Comparison of ENCODE assay signal across 26 cellular contexts in genomic region chr11:19290356-19290755, GRCh38. TPM values are rescaled to one million over a fixed set of nuclear protein-coding genes. Genes with fewer than 3 reads are reported as not detected.
A peak's percentile ranks its signal among the peaks of the same experiment; 100 is the strongest.
DNase-seq lines count a peak whose midpoint lies in the region; ATAC-seq, FAIRE-seq and TF ChIP-seq lines count a peak whose summit lies in the region.
"Had no signal": no experiment of that assay in that cellular context is flagged by ENCODE, and none has a peak within 500 bp of the region (broad histone marks: within the 10 kb centered on the region; RNA-seq: fewer than 3 reads in every experiment).

No MANE protein-coding gene starts in this region.

- TF ChIP-seq RAD21 in IMR-90 (IDR thresholded peaks at IDR 0.05; ENCODE audit: low read length): no peak

- no peak for FAIRE-seq in bronchial epithelial cell (lab: Jason Lieb, UNC)
- FAIRE-seq: A204.1, H54, HTR-8/SVneo had no signal

- H3K14ac ChIP-seq in IMR-90 (replicated peaks; ENCODE audit: low read depth, low read length) (no peak overlapping the region), neuronal stem cell (ENCODE audit: low read length) (no peak overlapping the region)

- POLR2A ChIA-PET in IMR-90 (lab: Charles Lee; ENCODE audit: unreplicated experiment): no interaction called here

- H2AK5ac ChIP-seq in IMR-90 (ENCODE audit: low read depth, low read length) (no peak overlapping the region), neuronal stem cell (ENCODE audit: low read depth, low read length) (no peak overlapping the region)

- in situ Hi-C loops in IMR-90 (cut with MboI; ENCODE audit: low sequenced_read_pairs): no loop called here

- DNase-seq in EL (peak; percentile 8), IMR-90 (no peak), bronchial epithelial cell (ENCODE audit: low read depth) (peak; percentile 20), neuronal stem cell (ENCODE audit: low spot score) (no peak), left cardiac atrium (no peak)
- no peak for DNase-seq in stimulated activated CD4-positive, alpha-beta T cell treated with anti-CD3 and anti-CD28 coated beads, Interleukin-2, amount 100 ng/mL, for 48 hours
- DNase-seq: BE2C; CD4-positive, CD25-positive, alpha-beta regulatory T cell; COR-L47; DMS 273 treated with DMSO at 0.1 percent for 48 hours; DND-41; GF-D8; HFFc6; Karpas-422; MM.1S; NCI-H1417 treated with DMSO at 0.1 percent for 48 hours; NCI-H1930; NCI-H345; NCI-H524 treated with DMSO at 0.1 percent for 48 hours had no signal

- dilution Hi-C loops in IMR-90 (cut with HindIII; ENCODE audit: low sequenced_read_pairs, unreplicated experiment): no loop called here

- no peak for TF ChIP-seq POLR2A in IMR-90 (IDR thresholded peaks at IDR 0.05; ENCODE audit: low read depth, low read length)

- H4K8ac ChIP-seq in IMR-90 (ENCODE audit: low read depth in 2 of 2, low read length in 2 of 2): no peak overlapping the region
- no peak overlapping the region for H4K8ac ChIP-seq in neuronal stem cell (ENCODE audit: low read depth, low read length)

- CTCF ChIA-PET in IMR-90 (lab: Yijun Ruan, JAX): no interaction called here

- intact Hi-C loops in IMR-90 (cut with micrococcal nuclease): no loop called here
- intact Hi-C loops in left cardiac atrium (cut with DNase I): no loop called here

- H2BK120ac ChIP-seq in IMR-90 (ENCODE audit: low read depth, low read length): no peak overlapping the region
- H2BK120ac ChIP-seq in neuronal stem cell (ENCODE audit: low read depth, low read length): no peak overlapping the region

- H3K9me3 ChIP-seq in IMR-90 (ENCODE audit: control insufficient read depth, insufficient read depth, low read length) (no peaks in the 10 kb centered on the region), neuronal stem cell (replicated peaks in 1 of 2; ENCODE audit: control insufficient read depth in 2 of 2, insufficient read depth in 1 of 2, low read depth in 1 of 2, low read length in 2 of 2) (no peaks in the 10 kb centered on the region)
- H3K9me3 ChIP-seq: BE2C had no signal

- H3K4ac ChIP-seq in IMR-90 (ENCODE audit: low read depth, low read length) (no peak overlapping the region), neuronal stem cell (ENCODE audit: low read length) (no peak overlapping the region)

- H2BK15ac ChIP-seq in IMR-90 (ENCODE audit: low read depth, low read length) (no peak overlapping the region), neuronal stem cell (ENCODE audit: low read length) (no peak overlapping the region)

- H3K23ac ChIP-seq in IMR-90 (ENCODE audit: low read depth, low read length): no peak overlapping the region
- no peak overlapping the region for H3K23ac ChIP-seq in neuronal stem cell (ENCODE audit: low read depth, low read length, poor library complexity)

- no peak overlapping the region for H2BK20ac ChIP-seq in IMR-90 (ENCODE audit: low read depth, low read length)

- WGBS in IMR-90 (ENCODE audit: extremely low coverage in 2 of 2, insufficient read length in 1 of 2), 2 experiments: 67% methylated on average over 1 of the region's 2 CpGs; no CpG with 5 or more reads in 1 of the 2 experiments
- WGBS in neuronal stem cell (ENCODE audit: extremely low coverage in 2 of 2, insufficient read length in 2 of 2, insufficient replicate concordance in 1 of 2), 2 donors: no CpG with 5 or more reads among the region's 2 CpGs

- H2BK5ac ChIP-seq in IMR-90 (ENCODE audit: low read depth, low read length, poor library complexity, severe bottlenecking): no peak overlapping the region
- H2BK5ac ChIP-seq in neuronal stem cell (ENCODE audit: low read length): no peak overlapping the region

- TF ChIP-seq CTCF in IMR-90 (conservative IDR thresholded peaks at IDR 0.05; ENCODE audit: low read depth, low read length) (no peak), bronchial epithelial cell (IDR thresholded peaks at IDR 0.05; ENCODE audit: insufficient read depth, low read length, severe bottlenecking) (no peak)

- no TSS peak for BruUV-seq in IMR-90 (replicated peaks; lab: Mats Ljungman, UMichigan)

- H3K36me3 ChIP-seq in IMR-90 (ENCODE audit: control insufficient read depth, insufficient read depth, low read length) (no peaks in the 10 kb centered on the region), bronchial epithelial cell (ENCODE audit: control insufficient read depth, insufficient read depth, low read length) (no peaks in the 10 kb centered on the region), neuronal stem cell (replicated peaks in 1 of 2; ENCODE audit: control insufficient read depth in 2 of 2, insufficient read depth in 2 of 2, low read length in 2 of 2) (no peaks in the 10 kb centered on the region)
- H3K36me3 ChIP-seq: BE2C had no signal

- ATAC-seq in IMR-90 (ENCODE audit: low read depth) (no peak; the same call in 1 of the 2 replicates), left cardiac atrium (no peak), GM21381 (IDR thresholded peaks at IDR 0.05; ENCODE audit: unreplicated experiment) (no peak)

- H3K79me1 ChIP-seq in IMR-90 (ENCODE audit: low read depth in 1 of 2, low read length in 2 of 2) (no peaks in the 10 kb centered on the region), neuronal stem cell (ENCODE audit: low read depth, low read length) (no peaks in the 10 kb centered on the region)

- no peak overlapping the region for H3K18ac ChIP-seq in IMR-90 (ENCODE audit: low read depth, low read length)
- peak overlapping the region; percentile 15 for H3K18ac ChIP-seq in neuronal stem cell (ENCODE audit: low read length)

- H4K5ac ChIP-seq in IMR-90 (ENCODE audit: low read depth, low read length): no peak overlapping the region

- H3K9ac ChIP-seq in IMR-90 (ENCODE audit: low read depth, low read length) (no peak overlapping the region), neuronal stem cell (ENCODE audit: low read depth, low read length, poor library complexity) (no peak overlapping the region)

- H3K27me3 ChIP-seq in IMR-90 (ENCODE audit: control insufficient read depth, insufficient read depth, low read length) (peaks cover 14% of the 10 kb centered on the region), bronchial epithelial cell (ENCODE audit: control insufficient read depth, insufficient read depth, low read length) (peaks cover 4% of the 10 kb centered on the region), neuronal stem cell (ENCODE audit: control insufficient read depth in 3 of 3, insufficient read depth in 3 of 3, low read depth in 1 of 3, low read length in 3 of 3) (peaks cover 0 to 72% (median 20%) of the 10 kb centered on the region in 3 experiments)
- H3K27me3 ChIP-seq: BE2C had no signal

- no peaks in the 10 kb centered on the region for H3K9me1 ChIP-seq in IMR-90 (ENCODE audit: insufficient read depth, low read length)

- H3K27ac ChIP-seq in IMR-90 (ENCODE audit: insufficient read depth, low read length) (no peak overlapping the region), neuronal stem cell (replicated peaks; ENCODE audit: low read length) (no peak overlapping the region)
- H3K27ac ChIP-seq: HL-60, PC-9 had no signal

- no peak overlapping the region for H2AK9ac ChIP-seq in IMR-90 (replicated peaks; ENCODE audit: low read depth, low read length, poor library complexity)

- H4K91ac ChIP-seq in IMR-90 (ENCODE audit: insufficient read depth, low read depth, low read length): no peak overlapping the region
- H4K91ac ChIP-seq in neuronal stem cell (ENCODE audit: low read depth, low read length, poor library complexity): no peak overlapping the region

- H3K4me2 ChIP-seq in IMR-90 (ENCODE audit: low read depth, low read length) (no peak overlapping the region), neuronal stem cell (ENCODE audit: insufficient read depth, low read length, poor library complexity, severe bottlenecking) (no peak overlapping the region)
- H3K4me2 ChIP-seq: PC-9 had no signal

- no peak overlapping the region for H3K4me3 ChIP-seq in IMR-90 (ENCODE audit: insufficient read depth, low read depth, low read length)
- H3K4me3 ChIP-seq in bronchial epithelial cell (ENCODE audit: low read depth, low read length): no peak overlapping the region
- H3K4me3 ChIP-seq in neuronal stem cell (ENCODE audit: low read length in 2 of 2): no peak overlapping the region
- H3K4me3 ChIP-seq: PC-9 had no signal

- H3K4me1 ChIP-seq in IMR-90 (ENCODE audit: control insufficient read depth, insufficient read depth, low read length) (no peaks in the 10 kb centered on the region), neuronal stem cell (ENCODE audit: control insufficient read depth in 2 of 2, insufficient read depth in 1 of 2, low read depth in 1 of 2, low read length in 2 of 2) (no peaks in the 10 kb centered on the region)
- H3K4me1 ChIP-seq: BE2C had no signal

- H2BK12ac ChIP-seq in neuronal stem cell (ENCODE audit: low read length): no peak overlapping the region

- no peak overlapping the region for H3K56ac ChIP-seq in IMR-90 (ENCODE audit: extremely low read depth, insufficient read depth, low read length)

- H2AFZ ChIP-seq in IMR-90 (replicated peaks; ENCODE audit: low read length, poor library complexity) (no peak overlapping the region), neuronal stem cell (ENCODE audit: low read length) (no peak overlapping the region)
- H2AFZ ChIP-seq: PC-9 had no signal

- no peaks in the 10 kb centered on the region for H4K20me1 ChIP-seq in IMR-90 (ENCODE audit: insufficient read depth, low read length)

TF ChIP-seq in IMR-90, 13 proteins besides CTCF, POLR2A, EP300 and RAD21:
- TF ChIP-seq CHD1 (IDR thresholded peaks at IDR 0.05; ENCODE audit: low read depth, low read length) (no peak), CEBPB (IDR thresholded peaks at IDR 0.05; ENCODE audit: low read depth, low read length) (peak; percentile 33; the same call in 1 of the 2 replicates)
TF ChIP-seq in IMR-90: peak in this region for 1.

RNA-seq across cellular contexts. Expression of gene E2F8, which starts 49.6 kb away (rescaled TPM):
- total RNA-seq in IMR-90 (2012; rRNA removed) (1.1 TPM in 2 replicates), bronchial epithelial cell (0.26 TPM in 2 replicates), left cardiac atrium (1 to 10 TPM; 3.4 to 4.2 TPM)
- polyA plus RNA-seq in IMR-90 (2012; rRNA removed): 2.3 and 2.6 TPM in 2 replicates
- 0.51 and 0.92 TPM in 2 replicates for polyA plus RNA-seq in IMR-90 (2012; cell fraction: cytosol; rRNA removed)
- polyA plus RNA-seq in IMR-90 (2012; cell fraction: nucleus; rRNA removed; ENCODE audit: low replicate concordance): 2.1 and 2.6 TPM in 2 replicates
- 4.0 TPM for polyA plus RNA-seq in neuronal stem cell (2013, experiment 1 of 2)
- 4.6 TPM for polyA plus RNA-seq in neuronal stem cell (2013, experiment 2 of 2)
- polyA plus RNA-seq: IgD-negative memory B cell had no signal

Comparison
In these comparisons a context has a peak if more than half of its experiments do, and no peak if none do; other contexts are left out.
1. DNase-seq: peak in EL (single experiment) and bronchial epithelial cell (single experiment); none in IMR-90 (single experiment), neuronal stem cell (single experiment), left cardiac atrium (single experiment) and stimulated activated CD4-positive, alpha-beta T cell treated with anti-CD3 and anti-CD28 coated beads, Interleukin-2, amount 100 ng/mL, for 48 hours (0 of 2).